In genomic region chr6:15691250-15691869, GRCh38 we compare ENCODE assay signal across 8 cellular contexts. TPM values are rescaled to one million over a fixed set of nuclear protein-coding genes. Genes with fewer than 3 reads are reported as not detected.
DNase-seq lines count a peak whose midpoint lies in the region; ATAC-seq and TF ChIP-seq lines count a peak whose summit lies in the region.

No MANE protein-coding gene starts in this region.

- DNase-seq in NCI-H146 (lab: John Stamatoyannopoulos, UW) (peak; percentile 89), T follicular helper cell (ENCODE audit: low read depth) (peak; percentile 67), amniotic epithelial cell (ENCODE audit: low read depth) (peak; percentile 79), left ventricle myocardium superior (peak; percentile 86), retinal pigment epithelial cell (ENCODE audit: low read depth) (peak; percentile 53), mesenteric fat pad (ENCODE audit: low spot score) (no peak)

- ATAC-seq in HG02852 (IDR thresholded peaks at IDR 0.05; ENCODE audit: unreplicated experiment), result peak; percentile 84
- peak; percentile 99 for ATAC-seq in left ventricle myocardium superior

- peak; percentile 100 for TF ChIP-seq CTCF in GM12874 (IDR thresholded peaks at IDR 0.05; ENCODE audit: insufficient read depth, low read depth, low read length)
- peak; percentile 100 for TF ChIP-seq CTCF in retinal pigment epithelial cell (conservative IDR thresholded peaks at IDR 0.05; ENCODE audit: low read depth, low read length)

- H3K4me3 ChIP-seq in retinal pigment epithelial cell (ENCODE audit: low read length), result no peak overlapping the region

- intact Hi-C loops in left ventricle myocardium superior (cut with micrococcal nuclease), result loop anchor here (10.0 kb wide), 1 partner anchor 493 kb away; no protein-coding TSS in a partner anchor

RNA-seq across cellular contexts. Expression of gene DTNBP1, which starts 28.5 kb away (rescaled TPM):
- total RNA-seq in left ventricle myocardium superior, result 27.0 TPM
- 21.9 TPM for total RNA-seq in mesenteric fat pad
